ENCODE assay signal across 15 cellular contexts in the genomic region with DNA sequence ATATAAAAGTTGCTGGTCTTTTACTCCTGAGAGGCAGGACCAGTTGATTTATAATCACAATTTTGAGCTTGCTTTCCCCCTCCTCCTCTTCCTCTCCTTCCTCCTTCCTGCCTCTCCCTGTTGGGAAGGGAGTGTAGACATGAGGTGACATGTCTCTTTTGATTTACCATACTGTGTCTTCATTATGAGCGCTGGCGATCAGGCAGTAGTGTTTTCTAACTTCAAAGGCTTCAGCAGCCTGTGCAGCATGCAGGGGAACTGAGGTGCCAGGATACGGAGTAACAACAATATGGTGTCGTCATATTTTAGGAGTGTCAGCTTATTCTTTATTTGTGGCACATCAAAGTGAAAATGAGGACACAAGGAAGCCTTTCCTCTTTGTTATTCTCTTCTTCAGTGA.
DNase-seq lines count a peak whose midpoint lies in the region; ATAC-seq and TF ChIP-seq lines count a peak whose summit lies in the region.
"Had no signal": no experiment of that assay in that cellular context is flagged by ENCODE, and none has a peak within 500 bp of the region (broad histone marks: within the 10 kb centered on the region; RNA-seq: fewer than 3 reads in every experiment).

No MANE protein-coding gene starts in this region.

- TF ChIP-seq POLR2A in IMR-90 (IDR thresholded peaks at IDR 0.05; ENCODE audit: low read depth, low read length) = no peak

- H2BK5ac ChIP-seq in IMR-90 (ENCODE audit: low read depth, low read length, poor library complexity, severe bottlenecking) = no peak overlapping the region

- H3K4me3 Mint-ChIP-seq in nephron progenitor cell (peak overlapping the region; percentile 58), HFFc6 (no peak overlapping the region)
- H3K4me3 Mint-ChIP-seq: B cell; CD4-positive, alpha-beta T cell had no signal

- WGBS in GM23248 (ENCODE audit: low coverage in 1 of 2, low lambda C conversion rate in 2 of 2, missing lambda C conversion rate in 2 of 2), 2 experiments = 68 to 71% methylated on average over 4 of the region's 4 CpGs
- WGBS in IMR-90 (ENCODE audit: extremely low coverage in 2 of 2, insufficient read length in 1 of 2), 2 experiments = no CpG with 5 or more reads among the region's 4 CpGs

- H3K4me1 ChIP-seq in GM23248 (ENCODE audit: insufficient read depth) (no peaks in the 10 kb centered on the region), IMR-90 (ENCODE audit: control insufficient read depth, insufficient read depth, low read length) (no peaks in the 10 kb centered on the region)

- H3K9me1 ChIP-seq in IMR-90 (ENCODE audit: insufficient read depth, low read length) = 0 out of 2 replicates have a peak, but pooled peaks cover 2% of the 10 kb centered on the region

- H3K36me3 ChIP-seq in GM23248 (ENCODE audit: low read depth) (no peaks in the 10 kb centered on the region), IMR-90 (ENCODE audit: control insufficient read depth, insufficient read depth, low read length) (no peaks in the 10 kb centered on the region)

- H4K91ac ChIP-seq in IMR-90 (ENCODE audit: insufficient read depth, low read depth, low read length) = no peak overlapping the region

- H3K23ac ChIP-seq in IMR-90 (ENCODE audit: low read depth, low read length) = no peak overlapping the region

- H2AFZ ChIP-seq in GM23248 = 0 out of 2 replicates have a peak overlapping the region, but pooled peaks have one; percentile 27
- H2AFZ ChIP-seq in IMR-90 (replicated peaks; ENCODE audit: low read length, poor library complexity) = peak overlapping the region; percentile 76

- no peak for ATAC-seq in IMR-90 (ENCODE audit: low read depth)
- ATAC-seq in esophagus mucosa = peak; percentile 73
- no peak for ATAC-seq in GM18520 (IDR thresholded peaks at IDR 0.05; ENCODE audit: unreplicated experiment)

- POLR2A ChIA-PET in IMR-90 (lab: Charles Lee; ENCODE audit: unreplicated experiment) = interaction anchor here (0.6 kb wide), 1 partner anchor 159 kb away, joined by 3 read pairs; no protein-coding TSS in a partner anchor

- peak overlapping the region; percentile 8; the same call in 1 of the 2 replicates for H3K4ac ChIP-seq in IMR-90 (ENCODE audit: low read depth, low read length)

- H2BK20ac ChIP-seq in IMR-90 (ENCODE audit: low read depth, low read length) = no peak overlapping the region

- H3K9me2 ChIP-seq in GM23248 (ENCODE audit: insufficient read depth) = no peaks in the 10 kb centered on the region; the same call in 1 of the 2 replicates

- no peaks in the 10 kb centered on the region for H3K9me3 Mint-ChIP-seq in nephron progenitor cell
- no peaks in the 10 kb centered on the region for H3K9me3 Mint-ChIP-seq in HFFc6
- H3K9me3 Mint-ChIP-seq: CD4-positive, alpha-beta T cell had no signal

- H3K4me1 Mint-ChIP-seq in nephron progenitor cell = peaks cover 28% of the 10 kb centered on the region
- peaks cover 6% of the 10 kb centered on the region for H3K4me1 Mint-ChIP-seq in HFFc6 (ENCODE audit: low read depth)
- H3K4me1 Mint-ChIP-seq: B cell had no signal

- TF ChIP-seq RAD21 in IMR-90 (IDR thresholded peaks at IDR 0.05; ENCODE audit: low read length) = no peak

- H3K4me3 ChIP-seq in GM23248 (no peak overlapping the region), IMR-90 (ENCODE audit: insufficient read depth, low read depth, low read length) (no peak overlapping the region)

- H3K27me3 ChIP-seq in GM23248 (replicated peaks; ENCODE audit: insufficient read depth) (no peaks in the 10 kb centered on the region), IMR-90 (ENCODE audit: control insufficient read depth, insufficient read depth, low read length) (no peaks in the 10 kb centered on the region)

- no peaks in the 10 kb centered on the region for H3K79me2 ChIP-seq in GM23248 (ENCODE audit: insufficient read depth)

- no peaks in the 10 kb centered on the region for H3K36me3 Mint-ChIP-seq in nephron progenitor cell (ENCODE audit: low read depth)
- peaks cover 3% of the 10 kb centered on the region; the same call in 1 of the 2 replicates for H3K36me3 Mint-ChIP-seq in HFFc6 (ENCODE audit: low read depth)

- H4K5ac ChIP-seq in IMR-90 (ENCODE audit: low read depth, low read length) = 0 out of 2 replicates have a peak overlapping the region, but pooled peaks have one; percentile 1

- BruUV-seq in IMR-90 (replicated peaks; lab: Mats Ljungman, UMichigan) = no TSS peak

- H3K27ac Mint-ChIP-seq in nephron progenitor cell (peak overlapping the region; percentile 80), HFFc6 (no peak overlapping the region)
- H3K27ac Mint-ChIP-seq: B cell; CD4-positive, alpha-beta T cell had no signal

- no peak overlapping the region for H3K56ac ChIP-seq in IMR-90 (ENCODE audit: extremely low read depth, insufficient read depth, low read length)

- CTCF ChIA-PET in IMR-90 (lab: Yijun Ruan, JAX) = no interaction called here

- H3K4me2 ChIP-seq in GM23248 (ENCODE audit: unreplicated experiment) (no peak overlapping the region), IMR-90 (ENCODE audit: low read depth, low read length) (no peak overlapping the region)

- 0 out of 3 replicates have a peak overlapping the region, but pooled peaks have one; percentile 10 for H2BK15ac ChIP-seq in IMR-90 (ENCODE audit: low read depth, low read length)

- H3K27me3 Mint-ChIP-seq in nephron progenitor cell (ENCODE audit: low read depth, poor library complexity) (no peaks in the 10 kb centered on the region), HFFc6 (ENCODE audit: insufficient read depth) (no peaks in the 10 kb centered on the region; the same call in 1 of the 2 replicates)
- H3K27me3 Mint-ChIP-seq: B cell had no signal

- TF ChIP-seq CTCF in IMR-90 (conservative IDR thresholded peaks at IDR 0.05; ENCODE audit: low read depth, low read length) = no peak
- no peak for TF ChIP-seq CTCF in nephron progenitor cell (IDR thresholded peaks at IDR 0.05)
- TF ChIP-seq CTCF in HFFc6 (IDR thresholded peaks at IDR 0.05) = no peak

- no peak overlapping the region for H3K14ac ChIP-seq in IMR-90 (replicated peaks; ENCODE audit: low read depth, low read length)

- DNase-seq in GM23248 = no peak
- DNase-seq in IMR-90 = no peak
- no peak for DNase-seq in nephron progenitor cell
- no peak for DNase-seq in HFFc6
- no peak for DNase-seq in NCI-H1105 treated with DMSO at 0.1 percent for 48 hours (lab: John Stamatoyannopoulos, UW)
- DNase-seq: C1 segment of cervical spinal cord; Calu3; CD4-positive, alpha-beta T cell; DMS153; DMS79 treated with DMSO at 0.1 percent for 48 hours; EL; H7 had no signal

- H3K9me3 ChIP-seq in GM23248 (ENCODE audit: low read depth) (no peaks in the 10 kb centered on the region), IMR-90 (ENCODE audit: control insufficient read depth, insufficient read depth, low read length) (no peaks in the 10 kb centered on the region)

- H3K9ac ChIP-seq in GM23248 = no peak overlapping the region
- no peak overlapping the region for H3K9ac ChIP-seq in IMR-90 (ENCODE audit: low read depth, low read length)

- peak overlapping the region in 1 of 2 experiments; percentile 2; a peak in 1 of 4 replicates for H4K8ac ChIP-seq in IMR-90 (ENCODE audit: low read depth in 2 of 2, low read length in 2 of 2)

- H3K79me1 ChIP-seq in IMR-90 (ENCODE audit: low read depth in 1 of 2, low read length in 2 of 2) = no peaks in the 10 kb centered on the region

- H4K20me1 ChIP-seq in GM23248 (ENCODE audit: insufficient read depth) (no peaks in the 10 kb centered on the region), IMR-90 (ENCODE audit: insufficient read depth, low read length) (no peaks in the 10 kb centered on the region)

- H2AK9ac ChIP-seq in IMR-90 (replicated peaks; ENCODE audit: low read depth, low read length, poor library complexity) = no peak overlapping the region

- H3F3A ChIP-seq in GM23248 (ENCODE audit: insufficient read depth) = no peaks in the 10 kb centered on the region

- intact Hi-C loops in IMR-90 (cut with micrococcal nuclease) = no loop called here

- H2BK120ac ChIP-seq in IMR-90 (ENCODE audit: low read depth, low read length) = 0 out of 2 replicates have a peak overlapping the region, but pooled peaks have one; percentile 57

- in situ Hi-C loops in GM23248 (cut with MboI) (no loop called here), IMR-90 (cut with MboI; ENCODE audit: low sequenced_read_pairs) (no loop called here)

- dilution Hi-C loops in IMR-90 (cut with HindIII; ENCODE audit: low sequenced_read_pairs, unreplicated experiment) = no loop called here

- no peak overlapping the region for H2AK5ac ChIP-seq in IMR-90 (ENCODE audit: low read depth, low read length)

- H3K27ac ChIP-seq in GM23248 (no peak overlapping the region), IMR-90 (ENCODE audit: insufficient read depth, low read length) (no peak overlapping the region)

- 0 out of 2 replicates have a peak overlapping the region, but pooled peaks have one; percentile 1 for H3K18ac ChIP-seq in IMR-90 (ENCODE audit: low read depth, low read length)

TF ChIP-seq in IMR-90, 13 proteins besides CTCF, POLR2A, EP300 and RAD21 (continues in another document):
- TF ChIP-seq CEBPB (IDR thresholded peaks at IDR 0.05; ENCODE audit: low read depth, low read length) = no peak
- TF ChIP-seq SMC3 (IDR thresholded peaks at IDR 0.05; ENCODE audit: low read depth, low read length) = no peak
- TF ChIP-seq MXI1 (IDR thresholded peaks at IDR 0.05; ENCODE audit: borderline replicate concordance, low read depth, low read length) = no peak
- TF ChIP-seq, protein P1, sequence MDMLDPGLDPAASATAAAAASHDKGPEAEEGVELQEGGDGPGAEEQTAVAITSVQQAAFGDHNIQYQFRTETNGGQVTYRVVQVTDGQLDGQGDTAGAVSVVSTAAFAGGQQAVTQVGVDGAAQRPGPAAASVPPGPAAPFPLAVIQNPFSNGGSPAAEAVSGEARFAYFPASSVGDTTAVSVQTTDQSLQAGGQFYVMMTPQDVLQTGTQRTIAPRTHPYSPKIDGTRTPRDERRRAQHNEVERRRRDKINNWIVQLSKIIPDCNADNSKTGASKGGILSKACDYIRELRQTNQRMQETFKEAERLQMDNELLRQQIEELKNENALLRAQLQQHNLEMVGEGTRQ (IDR thresholded peaks at IDR 0.05; ENCODE audit: low read depth, low read length) = no peak
- TF ChIP-seq NFE2L2 (IDR thresholded peaks at IDR 0.05; ENCODE audit: low read depth, low read length) = no peak
- TF ChIP-seq, protein P2, sequence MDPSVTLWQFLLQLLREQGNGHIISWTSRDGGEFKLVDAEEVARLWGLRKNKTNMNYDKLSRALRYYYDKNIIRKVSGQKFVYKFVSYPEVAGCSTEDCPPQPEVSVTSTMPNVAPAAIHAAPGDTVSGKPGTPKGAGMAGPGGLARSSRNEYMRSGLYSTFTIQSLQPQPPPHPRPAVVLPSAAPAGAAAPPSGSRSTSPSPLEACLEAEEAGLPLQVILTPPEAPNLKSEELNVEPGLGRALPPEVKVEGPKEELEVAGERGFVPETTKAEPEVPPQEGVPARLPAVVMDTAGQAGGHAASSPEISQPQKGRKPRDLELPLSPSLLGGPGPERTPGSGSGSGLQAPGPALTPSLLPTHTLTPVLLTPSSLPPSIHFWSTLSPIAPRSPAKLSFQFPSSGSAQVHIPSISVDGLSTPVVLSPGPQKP (IDR thresholded peaks at IDR 0.05; ENCODE audit: borderline replicate concordance, low read depth, low read length) = no peak
- TF ChIP-seq BHLHE40 (IDR thresholded peaks at IDR 0.05; ENCODE audit: low read depth, low read length) = no peak
- no peak for TF ChIP-seq RFX5 (IDR thresholded peaks at IDR 0.05; ENCODE audit: low read depth, low read length)
- TF ChIP-seq MAZ (IDR thresholded peaks at IDR 0.05; ENCODE audit: borderline replicate concordance, low read depth, low read length) = no peak
